8 cellular contexts compared by ENCODE assay signal in the genomic region with DNA sequence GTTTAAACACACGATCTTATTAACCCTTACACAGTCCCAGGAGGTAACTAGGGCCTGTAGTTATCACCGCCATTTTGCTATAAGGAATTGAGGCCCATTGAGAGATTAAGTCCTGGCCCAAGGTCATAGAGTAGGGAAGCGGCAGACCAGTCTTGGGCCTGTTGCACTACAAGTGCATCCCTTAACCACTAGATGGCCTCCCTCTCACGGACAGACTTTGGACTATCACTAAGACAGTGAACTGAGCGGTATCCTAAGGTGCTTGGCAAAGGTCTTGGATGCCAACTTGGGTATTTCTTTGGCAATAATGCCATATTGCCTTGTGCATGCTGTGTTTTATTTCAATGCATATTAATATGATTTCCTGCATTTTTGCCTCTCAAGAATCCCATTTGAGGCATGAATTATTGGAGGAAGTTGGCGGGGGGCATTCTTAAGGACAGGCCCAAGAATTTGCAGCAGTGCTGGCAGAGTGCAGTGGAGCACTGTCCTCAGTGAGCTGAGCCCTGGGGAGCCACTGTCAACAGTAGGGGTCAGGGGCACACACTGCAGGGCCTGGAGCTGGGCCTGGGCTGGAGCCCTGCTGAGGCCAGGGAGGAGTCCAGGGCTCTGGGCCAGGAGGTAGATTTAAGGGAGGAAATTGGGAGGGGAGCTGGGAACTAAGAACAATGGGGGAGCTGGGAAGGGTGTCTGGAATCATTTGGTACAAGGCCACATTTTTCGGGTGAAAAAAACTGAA.
DNase-seq lines count a peak whose midpoint lies in the region; ATAC-seq, FAIRE-seq and TF ChIP-seq lines count a peak whose summit lies in the region.

No MANE protein-coding gene starts in this region.

- in situ Hi-C loops in KBM-7 (cut with MboI; ENCODE audit: low pct_unique_long_range_greater_than_20kb, low sequenced_read_pairs), result no loop called here

- DNase-seq in AG09319 (ENCODE audit: extremely low read depth, low read depth) (no peak), GM12892 (ENCODE audit: insufficient read length) (no peak), KBM-7 (peak; percentile 47), iPS DF 4.7 (ENCODE audit: extremely low read depth, low spot score) (peak; percentile 51), left lobe of liver (ENCODE audit: low spot score) (no peak)

- H3K4me3 ChIP-seq in WI38 (ENCODE audit: low read depth, low read length), result no peak overlapping the region

- ATAC-seq in left lobe of liver (no peak), GM19324 (IDR thresholded peaks at IDR 0.05; ENCODE audit: low FRiP score, unreplicated experiment) (no peak), GM19452 (IDR thresholded peaks at IDR 0.05; ENCODE audit: unreplicated experiment) (no peak)

- no peak for TF ChIP-seq POLR2A in GM12892 (IDR thresholded peaks at IDR 0.05; ENCODE audit: low read depth, low read length)

- TF ChIP-seq CTCF in AG09319 (IDR thresholded peaks at IDR 0.05; ENCODE audit: low read depth, low read length) (peak; percentile 35), WI38 (IDR thresholded peaks at IDR 0.05; ENCODE audit: low read depth, low read length) (peak; percentile 69)

- peak; percentile 93 for FAIRE-seq in GM12892 (lab: Jason Lieb, UNC)

Comparison
In these comparisons a context has a peak if more than half of its experiments do, and no peak if none do; other contexts are left out.
1. DNase-seq: peak in KBM-7 (single experiment) and iPS DF 4.7 (single experiment); none in AG09319 (single experiment), GM12892 (single experiment) and left lobe of liver (single experiment).